Comparison of ENCODE assay signal across 8 cellular contexts in genomic region chr11:88947843-88948572, GRCh38.
DNase-seq lines count a peak whose midpoint lies in the region; ATAC-seq lines count a peak whose summit lies in the region.

No MANE protein-coding gene starts in this region.

- peak; percentile 7 for DNase-seq in RPMI8226

- ATAC-seq in GM18502 (IDR thresholded peaks at IDR 0.05; ENCODE audit: poor library complexity, unreplicated experiment) (peak; percentile 60), GM18870 (IDR thresholded peaks at IDR 0.05; ENCODE audit: unreplicated experiment) (peak; percentile 81), GM19438 (IDR thresholded peaks at IDR 0.05; ENCODE audit: low read depth, unreplicated experiment) (peak; percentile 46), GM21447 (IDR thresholded peaks at IDR 0.05; ENCODE audit: unreplicated experiment) (peak; percentile 86), HG02759 (IDR thresholded peaks at IDR 0.05; ENCODE audit: unreplicated experiment) (peak; percentile 68), HG03175 (IDR thresholded peaks at IDR 0.05; ENCODE audit: unreplicated experiment) (peak; percentile 79), HG03565 (IDR thresholded peaks at IDR 0.05; ENCODE audit: unreplicated experiment) (peak; percentile 48)

Comparison
In these comparisons a context has a peak if more than half of its experiments do, and no peak if none do; other contexts are left out.
1. Peak in every context shown above with its lines: DNase-seq and ATAC-seq.